22 cellular contexts compared by ENCODE assay signal in the genomic region with DNA sequence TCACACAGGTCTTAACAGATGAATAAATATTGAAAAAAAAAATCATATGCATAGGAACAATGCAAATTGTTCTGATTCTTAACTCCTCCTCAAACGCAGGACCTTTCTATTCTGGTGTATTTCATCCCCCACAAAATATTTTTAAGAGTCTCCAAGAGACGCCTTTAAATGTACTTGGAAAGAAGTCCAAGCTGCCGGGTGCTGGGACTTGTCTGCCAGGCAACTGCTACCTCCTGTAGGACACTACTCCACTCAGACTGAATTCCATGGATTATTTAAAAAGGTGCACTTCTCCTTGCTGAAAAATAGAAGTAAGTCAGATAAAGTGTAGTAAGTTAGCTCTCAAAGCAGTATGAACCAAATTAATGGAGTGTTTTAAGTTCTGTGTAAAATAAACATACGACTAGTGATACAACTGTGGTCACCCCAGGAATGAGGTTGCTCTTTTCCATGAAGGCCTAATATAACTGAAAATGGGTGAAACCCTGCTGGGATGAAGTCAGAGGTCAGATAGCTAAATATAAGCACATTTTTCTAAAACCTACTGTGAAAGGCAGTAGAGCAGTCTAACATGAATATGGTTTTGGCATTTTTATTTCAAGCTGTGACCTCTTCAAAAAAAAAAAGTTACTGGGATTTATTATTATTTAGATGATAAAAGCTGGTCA.
A peak's percentile ranks its signal among the peaks of the same experiment; 100 is the strongest.
DNase-seq lines count a peak whose midpoint lies in the region; ATAC-seq, FAIRE-seq and TF ChIP-seq lines count a peak whose summit lies in the region.
"Had no signal": no experiment of that assay in that cellular context is flagged by ENCODE, and none has a peak within 500 bp of the region (broad histone marks: within the 10 kb centered on the region; RNA-seq: fewer than 3 reads in every experiment).

No MANE protein-coding gene starts in this region.

- no peak for FAIRE-seq in kidney (lab: Jason Lieb, UNC)
- FAIRE-seq: G401.6, GM12891 had no signal

- peak; percentile 84 for ATAC-seq in Right ventricle myocardium superior (ENCODE audit: poor library complexity)
- no peak for ATAC-seq in activated CD4-positive, CD25-positive, alpha-beta regulatory T cell treated with anti-CD3 and anti-CD28 coated beads, Interleukin-2, amount 50 U/mL, for 24 hours

- in situ Hi-C loops in astrocyte of the spinal cord (cut with HindIII; ENCODE audit: low sequenced_read_pairs) = no loop called here

- no peaks in the 10 kb centered on the region for H3K36me3 ChIP-seq in kidney (ENCODE audit: control insufficient read depth in 1 of 2, insufficient read depth in 2 of 2, low read length in 2 of 2)
- H3K36me3 ChIP-seq in uterus = no peaks in the 10 kb centered on the region
- H3K36me3 ChIP-seq in spleen = no peaks in the 10 kb centered on the region

- no peak overlapping the region for H3K4me3 ChIP-seq in astrocyte of the spinal cord (ENCODE audit: low read depth, low read length)
- H3K4me3 ChIP-seq in kidney (ENCODE audit: low read length in 2 of 2) = no peak overlapping the region
- H3K4me3 ChIP-seq in uterus = no peak overlapping the region
- no peak overlapping the region for H3K4me3 ChIP-seq in spleen

- H3K4me1 ChIP-seq in kidney (ENCODE audit: control insufficient read depth in 1 of 2, insufficient read depth in 1 of 2, low read depth in 1 of 2, low read length in 2 of 2) = no peaks in the 10 kb centered on the region
- no peaks in the 10 kb centered on the region for H3K4me1 ChIP-seq in uterus
- no peaks in the 10 kb centered on the region for H3K4me1 ChIP-seq in spleen
- H3K4me1 ChIP-seq: Caco-2 had no signal

- intact Hi-C loops in Right ventricle myocardium superior (cut with DNase I) = no loop called here
- intact Hi-C loops in cardiac septum (cut with DNase I) = no loop called here
- intact Hi-C loops in kidney (cut with DNase I) = no loop called here
- intact Hi-C loops in uterus (cut with DNase I; ENCODE audit: low total_unique reads) = no loop called here
- intact Hi-C loops in spleen (cut with DNase I; ENCODE audit: low total_unique reads) = no loop called here

- H3K27ac ChIP-seq in kidney (ENCODE audit: low read depth in 2 of 2, low read length in 2 of 2) (no peak overlapping the region), uterus (peak overlapping the region; percentile 25 to 61), spleen (no peak overlapping the region)
- H3K27ac ChIP-seq: C4-2B, HL-60, RWPE1 had no signal

- H3K9me3 ChIP-seq in kidney (ENCODE audit: control insufficient read depth in 1 of 2, low read length in 2 of 2) (peaks cover 0 to 7% of the 10 kb centered on the region in 2 donors), uterus (no peaks in the 10 kb centered on the region), spleen (peaks cover 11 to 40% (median 26%) of the 10 kb centered on the region in 8 donors)
- H3K9me3 ChIP-seq: Caco-2 had no signal

- TF ChIP-seq CTCF in astrocyte of the spinal cord (IDR thresholded peaks at IDR 0.05; ENCODE audit: low read depth, low read length) (no peak), kidney (IDR thresholded peaks at IDR 0.05; ENCODE audit: borderline replicate concordance, extremely low read depth, insufficient read depth) (no peak), uterus (IDR thresholded peaks at IDR 0.05) (no peak), spleen (IDR thresholded peaks at IDR 0.05 in 8 of 11, conservative IDR thresholded peaks at IDR 0.05 in 3 of 11) (no peak)

- DNase-seq in Right ventricle myocardium superior (peak; percentile 43), cardiac septum (ENCODE audit: low spot score) (no peak), astrocyte of the spinal cord (ENCODE audit: low read depth, low spot score) (peak; percentile 45), kidney (peak; percentile 27), uterus (peak in 1 of 2 donors; percentile 15), NCI-H2196 treated with DMSO at 0.1 percent for 48 hours (lab: John Stamatoyannopoulos, UW; ENCODE audit: unreplicated experiment) (no peak), spleen (no peak)
- DNase-seq: 8988T, Caco-2, DMS53, HFFc6, MV-4-11, NCI-H1436, NCI-H2029 treated with DMSO at 0.1 percent for 48 hours, NCI-H2227 treated with DMSO at 0.1 percent for 48 hours, NCI-H526 treated with DMSO at 0.1 percent for 48 hours had no signal

- 71 to 80% (median 77%) methylated on average over 4 of the region's 4 CpGs for WGBS in spleen, 5 donors

- no peak overlapping the region for H3K9ac ChIP-seq in kidney (ENCODE audit: low read length in 2 of 2)

- H3K27me3 ChIP-seq in uterus (no peaks in the 10 kb centered on the region), spleen (replicated peaks in 1 of 7) (no peaks in the 10 kb centered on the region)

- TF ChIP-seq POLR2A in uterus (IDR thresholded peaks at IDR 0.05) = no peak
- no peak for TF ChIP-seq POLR2A in spleen (IDR thresholded peaks at IDR 0.05)

Comparison
In these comparisons a context has a peak if more than half of its experiments do, and no peak if none do; other contexts are left out.
1. DNase-seq: peak in Right ventricle myocardium superior (single experiment), astrocyte of the spinal cord (single experiment) and kidney (single experiment); none in cardiac septum (single experiment), NCI-H2196 treated with DMSO at 0.1 percent for 48 hours (single experiment) and spleen (single experiment).
2. H3K27ac ChIP-seq: peak in uterus (2 of 2); none in kidney (0 of 2) and spleen (0 of 8).